In genomic region chr19:34232566-34233481, GRCh38 we compare ENCODE assay signal across 8 cellular contexts. TPM values are rescaled to one million over a fixed set of nuclear protein-coding genes. Genes with fewer than 3 reads are reported as not detected.
A peak's percentile ranks its signal among the peaks of the same experiment; 100 is the strongest.
DNase-seq lines count a peak whose midpoint lies in the region; ATAC-seq and TF ChIP-seq lines count a peak whose summit lies in the region.

No MANE protein-coding gene starts in this region.

- no peak overlapping the region for H3K4me3 ChIP-seq in CD8-positive, alpha-beta T cell (ENCODE audit: low read depth, low read length)
- H3K4me3 ChIP-seq in uterus = no peak overlapping the region

- no peak for TF ChIP-seq POLR2A in uterus (IDR thresholded peaks at IDR 0.05)

- peaks cover 10% of the 10 kb centered on the region for H3K4me1 Mint-ChIP-seq in CD8-positive, alpha-beta T cell (ENCODE audit: low read depth)

- H3K36me3 Mint-ChIP-seq in CD8-positive, alpha-beta T cell = peaks cover 30% of the 10 kb centered on the region

- H3K9me3 Mint-ChIP-seq in CD8-positive, alpha-beta T cell = no peaks in the 10 kb centered on the region

- no peaks in the 10 kb centered on the region for H3K27me3 Mint-ChIP-seq in CD8-positive, alpha-beta T cell (ENCODE audit: low read depth)

- no peak overlapping the region for H3K4me3 Mint-ChIP-seq in CD8-positive, alpha-beta T cell

- H3K36me3 ChIP-seq in CD8-positive, alpha-beta T cell (ENCODE audit: insufficient read depth, low read length) = peaks cover 10% of the 10 kb centered on the region
- H3K36me3 ChIP-seq in uterus = no peaks in the 10 kb centered on the region

- CTCF ChIA-PET in CD8-positive, alpha-beta T cell (lab: Charles Lee) = interaction anchor here (1.1 to 2.1 kb wide), 3 partner anchors 11 to 113 kb away, joined by 3 to 7 read pairs (median 3); no protein-coding TSS in a partner anchor

- intact Hi-C loops in CD8-positive, alpha-beta T cell (cut with DNase I, micrococcal nuclease) = no loop called here
- intact Hi-C loops in uterus (cut with DNase I; ENCODE audit: low total_unique reads) = no loop called here

- no peak for ATAC-seq in CD8-positive, alpha-beta T cell
- ATAC-seq in GM21786 (IDR thresholded peaks at IDR 0.05; ENCODE audit: unreplicated experiment) = peak; percentile 53
- no peak for ATAC-seq in HG03469 (IDR thresholded peaks at IDR 0.05; ENCODE audit: unreplicated experiment)

- POLR2A ChIA-PET in CD8-positive, alpha-beta T cell (lab: Charles Lee) = interaction anchor here (0.5 to 1.3 kb wide), 3 partner anchors 17 to 61 kb away, joined by 3 read pairs; partner anchors contain the start of gene LSM14A

- no peak for TF ChIP-seq CTCF in CD8-positive, alpha-beta T cell (IDR thresholded peaks at IDR 0.05)
- TF ChIP-seq CTCF in uterus (IDR thresholded peaks at IDR 0.05) = no peak

- no peaks in the 10 kb centered on the region for H3K4me1 ChIP-seq in CD8-positive, alpha-beta T cell (ENCODE audit: insufficient read depth, low read length)
- no peaks in the 10 kb centered on the region for H3K4me1 ChIP-seq in uterus

- H3K27ac ChIP-seq in CD8-positive, alpha-beta T cell (ENCODE audit: low read depth, low read length) = no peak overlapping the region
- peak overlapping the region; percentile 59 to 80 for H3K27ac ChIP-seq in uterus

- no peaks in the 10 kb centered on the region for H3K27me3 ChIP-seq in CD8-positive, alpha-beta T cell (ENCODE audit: insufficient read depth, low read length)
- no peaks in the 10 kb centered on the region for H3K27me3 ChIP-seq in uterus

- peak overlapping the region; percentile 79 for H3K27ac Mint-ChIP-seq in CD8-positive, alpha-beta T cell

- DNase-seq in CD8-positive, alpha-beta T cell = no peak
- DNase-seq in SK-MEL-5 (ENCODE audit: low read depth, low spot score) (peak; percentile 97), dermis blood vessel endothelial cell (peak; percentile 86), midbrain (lab: John Stamatoyannopoulos, UW) (peak; percentile 59), uterus (peak; percentile 30 to 48), COR-L47 (lab: John Stamatoyannopoulos, UW) (no peak)

- in situ Hi-C loops in SK-MEL-5 (cut with HindIII; ENCODE audit: low pct_unique_long_range_greater_than_20kb, low sequenced_read_pairs) = no loop called here

- no peaks in the 10 kb centered on the region for H3K9me3 ChIP-seq in CD8-positive, alpha-beta T cell (ENCODE audit: low read length)
- no peaks in the 10 kb centered on the region for H3K9me3 ChIP-seq in uterus

RNA-seq across cellular contexts. Expression of gene GARRE1, which starts 21.5 kb away (rescaled TPM):
- 10 to 100 TPM; 27.5 to 31.0 TPM for total RNA-seq in CD8-positive, alpha-beta T cell
- total RNA-seq in SK-MEL-5 (2014; rRNA removed; shearing (Covaris generic)) = 14.3 and 17.1 TPM in 2 replicates
- 11.5 and 16.0 TPM in 2 replicates for polyA plus RNA-seq in SK-MEL-5 (2015; cell fraction: cytosol; rRNA removed)
- polyA plus RNA-seq in SK-MEL-5 (2015; cell fraction: nucleus; rRNA removed) = 16.6 and 19.1 TPM in 2 replicates
- 62.1 and 68.6 TPM in 2 replicates for total RNA-seq in dermis blood vessel endothelial cell
- 10 to 100 TPM; 22.4 to 54.6 (median 43.0) TPM for total RNA-seq in uterus

Comparison
In these comparisons a context has a peak if more than half of its experiments do, and no peak if none do; other contexts are left out.
1. DNase-seq: peak in SK-MEL-5 (single experiment), dermis blood vessel endothelial cell (single experiment), midbrain (single experiment) and uterus (2 of 2); none in CD8-positive, alpha-beta T cell (0 of 7) and COR-L47 (single experiment).